ENCODE assay signal across 1 cellular context in the genomic region with DNA sequence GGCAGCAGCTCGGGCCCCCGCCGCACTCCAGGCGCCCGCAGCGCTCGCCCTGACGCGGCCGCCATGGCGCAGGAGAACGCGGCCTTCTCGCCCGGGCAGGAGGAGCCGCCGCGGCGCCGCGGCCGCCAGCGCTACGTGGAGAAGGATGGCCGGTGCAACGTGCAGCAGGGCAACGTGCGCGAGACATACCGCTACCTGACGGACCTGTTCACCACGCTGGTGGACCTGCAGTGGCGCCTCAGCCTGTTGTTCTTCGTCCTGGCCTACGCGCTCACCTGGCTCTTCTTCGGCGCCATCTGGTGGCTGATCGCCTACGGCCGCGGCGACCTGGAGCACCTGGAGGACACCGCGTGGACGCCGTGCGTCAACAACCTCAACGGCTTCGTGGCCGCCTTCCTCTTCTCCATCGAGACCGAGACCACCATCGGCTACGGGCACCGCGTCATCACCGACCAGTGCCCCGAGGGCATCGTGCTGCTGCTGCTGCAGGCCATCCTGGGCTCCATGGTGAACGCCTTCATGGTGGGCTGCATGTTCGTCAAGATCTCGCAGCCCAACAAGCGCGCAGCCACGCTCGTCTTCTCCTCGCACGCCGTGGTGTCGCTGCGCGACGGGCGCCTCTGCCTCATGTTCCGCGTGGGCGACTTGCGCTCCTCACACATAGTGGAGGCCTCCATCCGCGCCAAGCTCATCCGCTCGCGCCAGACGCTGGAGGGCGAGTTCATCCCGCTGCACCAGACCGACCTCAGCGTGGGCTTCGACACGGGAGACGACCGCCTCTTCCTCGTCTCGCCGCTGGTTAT.
TF ChIP-seq lines count a peak whose summit lies in the region.

No MANE protein-coding gene starts in this region.

TF ChIP-seq in WTC11, 78 proteins besides CTCF, POLR2A, EP300 and RAD21 (continued from another document):
- TF ChIP-seq, protein P1, sequence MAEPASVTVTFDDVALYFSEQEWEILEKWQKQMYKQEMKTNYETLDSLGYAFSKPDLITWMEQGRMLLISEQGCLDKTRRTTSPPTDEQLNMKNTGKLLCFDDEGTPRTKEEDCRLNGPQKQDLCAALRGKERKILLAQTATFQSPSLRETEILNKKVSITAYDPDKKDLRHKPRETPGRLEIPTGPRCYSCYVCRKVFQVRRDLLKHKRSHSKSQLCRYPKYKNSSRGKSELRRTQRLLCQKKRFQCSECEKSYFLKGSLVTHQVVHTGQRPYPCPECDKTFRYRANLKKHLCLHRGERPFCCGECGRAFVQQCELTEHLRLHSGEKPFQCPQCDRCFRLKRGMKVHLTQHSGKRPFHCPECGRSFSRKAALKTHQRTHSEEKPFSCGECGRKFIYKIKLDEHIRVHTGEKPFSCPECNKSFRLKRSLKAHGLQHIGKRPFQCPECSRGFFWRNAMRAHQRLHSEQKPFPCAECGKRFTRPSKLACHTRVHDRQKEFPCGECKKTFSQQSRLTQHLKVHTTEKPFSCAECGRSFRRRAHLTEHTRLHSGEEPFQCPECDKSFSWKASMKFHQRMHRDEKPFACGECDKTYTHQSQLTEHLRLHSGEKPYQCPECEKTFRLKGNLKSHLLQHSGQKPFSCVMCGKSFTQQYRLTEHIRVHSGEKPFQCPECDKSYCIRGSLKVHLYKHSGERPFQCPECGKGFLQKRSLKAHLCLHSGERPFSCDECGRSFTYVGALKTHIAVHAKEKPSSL (CRISPR knock-in tag; conservative IDR thresholded peaks at IDR 0.05), result no peak
- TF ChIP-seq ZNF396 (CRISPR knock-in tag; IDR thresholded peaks at IDR 0.05; ENCODE audit: borderline replicate concordance) (no peak), IRF2 (CRISPR knock-in tag; IDR thresholded peaks at IDR 0.05; ENCODE audit: borderline replicate concordance, low read depth) (peak; percentile 81; the same call in 1 of the 2 replicates)
- TF ChIP-seq, protein P2, sequence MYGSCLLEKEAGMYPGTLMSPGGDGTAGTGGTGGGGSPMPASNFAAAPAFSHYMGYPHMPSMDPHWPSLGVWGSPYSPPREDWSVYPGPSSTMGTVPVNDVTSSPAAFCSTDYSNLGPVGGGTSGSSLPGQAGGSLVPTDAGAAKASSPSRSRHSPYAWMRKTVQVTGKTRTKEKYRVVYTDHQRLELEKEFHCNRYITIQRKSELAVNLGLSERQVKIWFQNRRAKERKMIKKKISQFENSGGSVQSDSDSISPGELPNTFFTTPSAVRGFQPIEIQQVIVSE (CRISPR knock-in tag; IDR thresholded peaks at IDR 0.05; ENCODE audit: borderline replicate concordance), result no peak
